13 cellular contexts compared by ENCODE assay signal in genomic region chr1:150110066-150110465, GRCh38. TPM values are rescaled to one million over a fixed set of nuclear protein-coding genes. Genes with fewer than 3 reads are reported as not detected.
DNase-seq lines count a peak whose midpoint lies in the region; ATAC-seq and TF ChIP-seq lines count a peak whose summit lies in the region.
"Had no signal": no experiment of that assay in that cellular context is flagged by ENCODE, and none has a peak within 500 bp of the region (broad histone marks: within the 10 kb centered on the region; RNA-seq: fewer than 3 reads in every experiment).

No MANE protein-coding gene starts in this region.

- peaks cover 9 to 30% of the 10 kb centered on the region in 2 donors for H3K36me3 Mint-ChIP-seq in CD4-positive, alpha-beta memory T cell
- peaks cover 9% of the 10 kb centered on the region for H3K36me3 Mint-ChIP-seq in natural killer cell

- H3K79me2 ChIP-seq in Loucy (ENCODE audit: insufficient read depth, low read length), result no peaks in the 10 kb centered on the region

- peaks cover 1 to 10% (median 3%) of the 10 kb centered on the region in 8 donors for H3K9me3 Mint-ChIP-seq in CD4-positive, alpha-beta memory T cell
- peaks cover 1 to 2% of the 10 kb centered on the region in 2 donors for H3K9me3 Mint-ChIP-seq in natural killer cell

- H3K27ac ChIP-seq in CD4-positive, alpha-beta memory T cell (ENCODE audit: low read depth, low read length), result peak overlapping the region; percentile 67
- no peak overlapping the region for H3K27ac ChIP-seq in testis

- intact Hi-C loops in CD4-positive, alpha-beta memory T cell (cut with micrococcal nuclease), result loop anchor here (1.0 to 2.0 kb wide), 2 partner anchors 13 to 41 kb away; no protein-coding TSS in a partner anchor
- intact Hi-C loops in natural killer cell (cut with micrococcal nuclease), result loop anchor here (5.0 kb wide), 1 partner anchor 37 kb away; the partner anchor contains the start of gene PLEKHO1
- intact Hi-C loops in testis (cut with DNase I; ENCODE audit: low total_unique reads), result no loop called here

- CTCF ChIA-PET in CD4-positive, alpha-beta memory T cell (lab: Charles Lee; ENCODE audit: partially characterized antibody), result interaction anchor here (0.9 to 3.1 kb wide), 7 partner anchors 10 to 77 kb away, joined by 3 to 11 read pairs (median 9); partner anchors contain the start of gene PLEKHO1

- no peak overlapping the region for H3K9ac ChIP-seq in Loucy (ENCODE audit: low read depth, low read length, poor library complexity, severe bottlenecking)

- 78 to 85% methylated on average over 2 of the region's 2 CpGs for WGBS in testis, 2 donors

- no peak for TF ChIP-seq POLR2A in testis (IDR thresholded peaks at IDR 0.05)

- peak overlapping the region; percentile 56 to 84 for H3K4me3 ChIP-seq in CD4-positive, alpha-beta memory T cell (ENCODE audit: low read length in 2 of 2)
- H3K4me3 ChIP-seq in Loucy (ENCODE audit: low read length, poor library complexity, severe bottlenecking), result peak overlapping the region; percentile 60
- H3K4me3 ChIP-seq in testis, result no peak overlapping the region
- H3K4me3 ChIP-seq: K562 had no signal

- no peaks in the 10 kb centered on the region for H3K9me2 ChIP-seq in Loucy (replicated peaks; ENCODE audit: low read depth, low read length)

- H3K27me3 Mint-ChIP-seq in CD4-positive, alpha-beta memory T cell, result no peaks in the 10 kb centered on the region
- H3K27me3 Mint-ChIP-seq in natural killer cell (ENCODE audit: low read depth in 2 of 2), result no peaks in the 10 kb centered on the region

- H4K20me1 ChIP-seq in Loucy (ENCODE audit: insufficient read depth, low read length, poor library complexity, severe bottlenecking), result no peaks in the 10 kb centered on the region

- no peaks in the 10 kb centered on the region for H3K27me3 ChIP-seq in CD4-positive, alpha-beta memory T cell (ENCODE audit: insufficient read depth, low read length)
- H3K27me3 ChIP-seq in Loucy (ENCODE audit: insufficient read depth, low read length, poor library complexity, severe bottlenecking) (no peaks in the 10 kb centered on the region), testis (no peaks in the 10 kb centered on the region)

- peak overlapping the region; percentile 78 for H3K4me2 ChIP-seq in Loucy (ENCODE audit: low read depth, low read length, poor library complexity, severe bottlenecking)

- H3K4me1 Mint-ChIP-seq in CD4-positive, alpha-beta memory T cell, result peaks cover 54 to 79% (median 68%) of the 10 kb centered on the region in 4 donors
- peaks cover 43 to 51% of the 10 kb centered on the region in 2 donors for H3K4me1 Mint-ChIP-seq in natural killer cell

- POLR2A ChIA-PET in CD4-positive, alpha-beta memory T cell (lab: Charles Lee; ENCODE audit: partially characterized antibody), result interaction anchor here (0.7 to 5.8 kb wide), 20 partner anchors 10 to 223 kb away, joined by 3 to 179 read pairs (median 5); partner anchors contain the start of genes ANP32E, PLEKHO1 and VPS45

- H3K27ac Mint-ChIP-seq in CD4-positive, alpha-beta memory T cell, result peak overlapping the region; percentile 81 to 98 (median 92)
- H3K27ac Mint-ChIP-seq in natural killer cell, result peak overlapping the region; percentile 85 to 91

- peak in 2 of 3 donors; percentile 55 to 65 for ATAC-seq in natural killer cell
- ATAC-seq: K562 had no signal

- H3K4me1 ChIP-seq in CD4-positive, alpha-beta memory T cell (ENCODE audit: insufficient read depth, low read length), result peaks cover 70% of the 10 kb centered on the region
- peaks cover 55% of the 10 kb centered on the region for H3K4me1 ChIP-seq in Loucy (ENCODE audit: insufficient read depth, low read length, poor library complexity, severe bottlenecking)
- no peaks in the 10 kb centered on the region for H3K4me1 ChIP-seq in testis

- no peaks in the 10 kb centered on the region for H3K9me3 ChIP-seq in CD4-positive, alpha-beta memory T cell (ENCODE audit: control insufficient read depth in 1 of 2, low read length in 2 of 2)
- H3K9me3 ChIP-seq in Loucy (ENCODE audit: insufficient read depth, low read depth, low read length) (peaks cover 5% of the 10 kb centered on the region; the same call in 1 of the 2 replicates), testis (no peaks in the 10 kb centered on the region)

- H3K4me3 Mint-ChIP-seq in CD4-positive, alpha-beta memory T cell, result peak overlapping the region; percentile 80 to 96 (median 90)
- peak overlapping the region; percentile 84 for H3K4me3 Mint-ChIP-seq in natural killer cell

- TF ChIP-seq CTCF in Loucy (conservative IDR thresholded peaks at IDR 0.05; ENCODE audit: low read length) (no peak), natural killer cell (IDR thresholded peaks at IDR 0.05) (no peak), testis (IDR thresholded peaks at IDR 0.05) (no peak)

- H3F3A ChIP-seq in Loucy (ENCODE audit: low read depth), result peaks cover 21% of the 10 kb centered on the region

- H2AFZ ChIP-seq in Loucy (ENCODE audit: low read length), result no peak overlapping the region

- no peaks in the 10 kb centered on the region for H3K36me3 ChIP-seq in CD4-positive, alpha-beta memory T cell (ENCODE audit: insufficient read depth, low read length)
- H3K36me3 ChIP-seq in Loucy (ENCODE audit: insufficient read depth, low read length) (peaks cover 7% of the 10 kb centered on the region), testis (ENCODE audit: low read depth, missing control alignments) (no peaks in the 10 kb centered on the region)

- DNase-seq in CD4-positive, alpha-beta memory T cell, result peak in 4 of 5 donors; percentile 33 to 49 (median 44)
- DNase-seq in central memory CD4-positive, alpha-beta T cell, result peak; percentile 44
- DNase-seq in natural killer cell, result no peak
- no peak for DNase-seq in testis
- no peak for DNase-seq in stimulated activated CD4-positive, alpha-beta T cell treated with anti-CD3 and anti-CD28 coated beads, Interleukin-15, amount 100 ng/mL, for 24 hours
- DNase-seq in NK-92 treated with Interleukin-12 subunit alpha and Interleukin-12 subunit beta, amount 100 ng/mL, for 24 hours (lab: John Stamatoyannopoulos, UW), result no peak
- DNase-seq: foreskin melanocyte; NCI-H1436; NCI-H524; stimulated activated CD4-positive, alpha-beta T cell treated with anti-CD3 and anti-CD28 coated beads, Interleukin-4, amount 100 ng/mL, for 4 hours; stimulated activated naive CD4-positive, alpha-beta T cell treated with Interleukin-2 at 50 U/mL for 16 hours had no signal

RNA-seq across cellular contexts. Expression of gene PLEKHO1, which starts 39.6 kb away (rescaled TPM):
- total RNA-seq in CD4-positive, alpha-beta memory T cell, result 100 to 1,000 TPM; 154 TPM
- 10 to 100 TPM; 40.5 to 43.5 TPM for polyA plus RNA-seq in CD4-positive, alpha-beta memory T cell
- 10 to 100 TPM; 53.3 to 73.8 (median 64.6) TPM for total RNA-seq in natural killer cell
- total RNA-seq in testis, result 100 to 1,000 TPM in 1 of 2 donors, 10 to 100 TPM in 1; 83.5 to 175 TPM
- 283 TPM for polyA plus RNA-seq in testis (ENCODE audit: insufficient read depth, low read depth, low replicate concordance)

RNA-seq across cellular contexts. Expression of gene VPS45, which starts 42.5 kb away (rescaled TPM):
- 10 to 100 TPM; 32.1 to 38.5 TPM for total RNA-seq in CD4-positive, alpha-beta memory T cell
- 10 to 100 TPM; 25.1 to 36.7 TPM for polyA plus RNA-seq in CD4-positive, alpha-beta memory T cell
- total RNA-seq in natural killer cell, result 10 to 100 TPM; 28.8 to 41.1 (median 33.0) TPM
- 10 to 100 TPM; 50.3 to 50.7 TPM for total RNA-seq in testis
- 28.4 TPM for polyA plus RNA-seq in testis (ENCODE audit: insufficient read depth, low read depth, low replicate concordance)

Comparison
In these comparisons a context has a peak if more than half of its experiments do, and no peak if none do; other contexts are left out.
1. DNase-seq: peak in CD4-positive, alpha-beta memory T cell (4 of 5) and central memory CD4-positive, alpha-beta T cell (single experiment); none in natural killer cell (single experiment), testis (single experiment), stimulated activated CD4-positive, alpha-beta T cell treated with anti-CD3 and anti-CD28 coated beads, Interleukin-15, amount 100 ng/mL, for 24 hours (single experiment) and NK-92 treated with Interleukin-12 subunit alpha and Interleukin-12 subunit beta, amount 100 ng/mL, for 24 hours (single experiment).
2. H3K4me3 ChIP-seq: peak in CD4-positive, alpha-beta memory T cell (2 of 2) and Loucy (single experiment); none in testis (0 of 2).